In the genomic region with DNA sequence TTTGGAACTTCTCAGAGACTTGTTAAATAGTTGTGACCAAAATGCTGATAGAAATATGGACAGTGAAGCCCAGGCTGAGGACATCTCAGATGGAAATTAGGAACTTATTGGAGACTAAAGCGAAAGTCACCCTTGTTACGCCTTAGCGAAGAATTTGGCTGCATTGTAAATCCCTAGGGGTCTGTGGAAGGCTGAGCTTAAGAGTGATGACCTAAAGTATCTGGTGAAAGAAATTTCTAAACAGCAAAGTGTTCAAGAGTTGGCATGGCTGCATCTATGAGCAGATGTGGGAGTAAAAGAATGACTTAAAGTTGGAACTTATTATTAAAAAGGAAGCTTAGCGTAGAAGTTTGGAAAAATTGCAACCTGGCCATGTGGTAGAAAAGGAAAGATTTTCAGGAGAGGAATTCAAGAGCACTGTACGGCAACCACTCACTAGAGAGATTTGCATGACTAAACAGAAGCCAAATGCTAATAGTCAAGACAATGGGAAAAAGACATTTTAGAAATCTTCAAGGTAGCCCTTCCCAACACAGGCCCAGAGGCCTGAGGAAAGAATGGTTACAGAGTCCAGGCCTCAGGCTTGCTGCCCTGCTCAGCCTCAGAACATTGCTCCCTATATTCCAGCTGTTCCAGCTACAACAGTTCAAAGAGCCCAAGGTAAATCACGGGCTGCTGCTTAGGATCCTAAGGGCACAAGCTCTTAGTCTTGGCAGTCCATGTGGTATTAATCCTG, we compare ENCODE assay signal across 1 cellular context.
TF ChIP-seq lines count a peak whose summit lies in the region.

No MANE protein-coding gene starts in this region.

TF ChIP-seq in H1, 55 proteins besides CTCF, POLR2A, EP300 and RAD21 (continued from another document):
- TF ChIP-seq, protein P1, sequence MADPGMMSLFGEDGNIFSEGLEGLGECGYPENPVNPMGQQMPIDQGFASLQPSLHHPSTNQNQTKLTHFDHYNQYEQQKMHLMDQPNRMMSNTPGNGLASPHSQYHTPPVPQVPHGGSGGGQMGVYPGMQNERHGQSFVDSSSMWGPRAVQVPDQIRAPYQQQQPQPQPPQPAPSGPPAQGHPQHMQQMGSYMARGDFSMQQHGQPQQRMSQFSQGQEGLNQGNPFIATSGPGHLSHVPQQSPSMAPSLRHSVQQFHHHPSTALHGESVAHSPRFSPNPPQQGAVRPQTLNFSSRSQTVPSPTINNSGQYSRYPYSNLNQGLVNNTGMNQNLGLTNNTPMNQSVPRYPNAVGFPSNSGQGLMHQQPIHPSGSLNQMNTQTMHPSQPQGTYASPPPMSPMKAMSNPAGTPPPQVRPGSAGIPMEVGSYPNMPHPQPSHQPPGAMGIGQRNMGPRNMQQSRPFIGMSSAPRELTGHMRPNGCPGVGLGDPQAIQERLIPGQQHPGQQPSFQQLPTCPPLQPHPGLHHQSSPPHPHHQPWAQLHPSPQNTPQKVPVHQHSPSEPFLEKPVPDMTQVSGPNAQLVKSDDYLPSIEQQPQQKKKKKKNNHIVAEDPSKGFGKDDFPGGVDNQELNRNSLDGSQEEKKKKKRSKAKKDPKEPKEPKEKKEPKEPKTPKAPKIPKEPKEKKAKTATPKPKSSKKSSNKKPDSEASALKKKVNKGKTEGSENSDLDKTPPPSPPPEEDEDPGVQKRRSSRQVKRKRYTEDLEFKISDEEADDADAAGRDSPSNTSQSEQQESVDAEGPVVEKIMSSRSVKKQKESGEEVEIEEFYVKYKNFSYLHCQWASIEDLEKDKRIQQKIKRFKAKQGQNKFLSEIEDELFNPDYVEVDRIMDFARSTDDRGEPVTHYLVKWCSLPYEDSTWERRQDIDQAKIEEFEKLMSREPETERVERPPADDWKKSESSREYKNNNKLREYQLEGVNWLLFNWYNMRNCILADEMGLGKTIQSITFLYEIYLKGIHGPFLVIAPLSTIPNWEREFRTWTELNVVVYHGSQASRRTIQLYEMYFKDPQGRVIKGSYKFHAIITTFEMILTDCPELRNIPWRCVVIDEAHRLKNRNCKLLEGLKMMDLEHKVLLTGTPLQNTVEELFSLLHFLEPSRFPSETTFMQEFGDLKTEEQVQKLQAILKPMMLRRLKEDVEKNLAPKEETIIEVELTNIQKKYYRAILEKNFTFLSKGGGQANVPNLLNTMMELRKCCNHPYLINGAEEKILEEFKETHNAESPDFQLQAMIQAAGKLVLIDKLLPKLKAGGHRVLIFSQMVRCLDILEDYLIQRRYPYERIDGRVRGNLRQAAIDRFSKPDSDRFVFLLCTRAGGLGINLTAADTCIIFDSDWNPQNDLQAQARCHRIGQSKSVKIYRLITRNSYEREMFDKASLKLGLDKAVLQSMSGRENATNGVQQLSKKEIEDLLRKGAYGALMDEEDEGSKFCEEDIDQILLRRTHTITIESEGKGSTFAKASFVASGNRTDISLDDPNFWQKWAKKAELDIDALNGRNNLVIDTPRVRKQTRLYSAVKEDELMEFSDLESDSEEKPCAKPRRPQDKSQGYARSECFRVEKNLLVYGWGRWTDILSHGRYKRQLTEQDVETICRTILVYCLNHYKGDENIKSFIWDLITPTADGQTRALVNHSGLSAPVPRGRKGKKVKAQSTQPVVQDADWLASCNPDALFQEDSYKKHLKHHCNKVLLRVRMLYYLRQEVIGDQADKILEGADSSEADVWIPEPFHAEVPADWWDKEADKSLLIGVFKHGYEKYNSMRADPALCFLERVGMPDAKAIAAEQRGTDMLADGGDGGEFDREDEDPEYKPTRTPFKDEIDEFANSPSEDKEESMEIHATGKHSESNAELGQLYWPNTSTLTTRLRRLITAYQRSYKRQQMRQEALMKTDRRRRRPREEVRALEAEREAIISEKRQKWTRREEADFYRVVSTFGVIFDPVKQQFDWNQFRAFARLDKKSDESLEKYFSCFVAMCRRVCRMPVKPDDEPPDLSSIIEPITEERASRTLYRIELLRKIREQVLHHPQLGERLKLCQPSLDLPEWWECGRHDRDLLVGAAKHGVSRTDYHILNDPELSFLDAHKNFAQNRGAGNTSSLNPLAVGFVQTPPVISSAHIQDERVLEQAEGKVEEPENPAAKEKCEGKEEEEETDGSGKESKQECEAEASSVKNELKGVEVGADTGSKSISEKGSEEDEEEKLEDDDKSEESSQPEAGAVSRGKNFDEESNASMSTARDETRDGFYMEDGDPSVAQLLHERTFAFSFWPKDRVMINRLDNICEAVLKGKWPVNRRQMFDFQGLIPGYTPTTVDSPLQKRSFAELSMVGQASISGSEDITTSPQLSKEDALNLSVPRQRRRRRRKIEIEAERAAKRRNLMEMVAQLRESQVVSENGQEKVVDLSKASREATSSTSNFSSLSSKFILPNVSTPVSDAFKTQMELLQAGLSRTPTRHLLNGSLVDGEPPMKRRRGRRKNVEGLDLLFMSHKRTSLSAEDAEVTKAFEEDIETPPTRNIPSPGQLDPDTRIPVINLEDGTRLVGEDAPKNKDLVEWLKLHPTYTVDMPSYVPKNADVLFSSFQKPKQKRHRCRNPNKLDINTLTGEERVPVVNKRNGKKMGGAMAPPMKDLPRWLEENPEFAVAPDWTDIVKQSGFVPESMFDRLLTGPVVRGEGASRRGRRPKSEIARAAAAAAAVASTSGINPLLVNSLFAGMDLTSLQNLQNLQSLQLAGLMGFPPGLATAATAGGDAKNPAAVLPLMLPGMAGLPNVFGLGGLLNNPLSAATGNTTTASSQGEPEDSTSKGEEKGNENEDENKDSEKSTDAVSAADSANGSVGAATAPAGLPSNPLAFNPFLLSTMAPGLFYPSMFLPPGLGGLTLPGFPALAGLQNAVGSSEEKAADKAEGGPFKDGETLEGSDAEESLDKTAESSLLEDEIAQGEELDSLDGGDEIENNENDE (IDR thresholded peaks at IDR 0.05; ENCODE audit: insufficient replicate concordance, low read length) = no peak
- TF ChIP-seq YY1 (IDR thresholded peaks at IDR 0.05; ENCODE audit: low read depth, low read length) (no peak), SP4 (IDR thresholded peaks at IDR 0.05; ENCODE audit: low read length) (no peak), TBP (IDR thresholded peaks at IDR 0.05; ENCODE audit: low read depth, low read length) (no peak), CBX5 (IDR thresholded peaks at IDR 0.05; ENCODE audit: low read depth, low read length) (no peak), CHD1 (IDR thresholded peaks at IDR 0.05; ENCODE audit: low read depth, low read length) (no peak), BCL11A (IDR thresholded peaks at IDR 0.05; ENCODE audit: low read depth in 2 of 2, low read length in 2 of 2) (no peak), BRCA1 (IDR thresholded peaks at IDR 0.05; ENCODE audit: low read depth, low read length) (no peak), MAFK (IDR thresholded peaks at IDR 0.05; ENCODE audit: low read depth, low read length) (no peak), POU5F1 (IDR thresholded peaks at IDR 0.05; ENCODE audit: low read depth, low read length) (no peak), USF2 (IDR thresholded peaks at IDR 0.05; ENCODE audit: low read length) (no peak), SP2 (IDR thresholded peaks at IDR 0.05; ENCODE audit: low read length) (no peak), JUN (IDR thresholded peaks at IDR 0.05; ENCODE audit: low read depth, low read length) (no peak), NRF1 (IDR thresholded peaks at IDR 0.05; ENCODE audit: low read depth, low read length) (no peak), RFX5 (IDR thresholded peaks at IDR 0.05; ENCODE audit: borderline replicate concordance, low read depth, low read length) (no peak), POLR2AphosphoS5 (IDR thresholded peaks at IDR 0.05; ENCODE audit: low read depth, low read length) (no peak), SP1 (IDR thresholded peaks at IDR 0.05; ENCODE audit: low read depth, low read length) (no peak)
- TF ChIP-seq, protein P2, sequence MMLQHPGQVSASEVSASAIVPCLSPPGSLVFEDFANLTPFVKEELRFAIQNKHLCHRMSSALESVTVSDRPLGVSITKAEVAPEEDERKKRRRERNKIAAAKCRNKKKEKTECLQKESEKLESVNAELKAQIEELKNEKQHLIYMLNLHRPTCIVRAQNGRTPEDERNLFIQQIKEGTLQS (IDR thresholded peaks at IDR 0.05; ENCODE audit: insufficient read depth, low read depth, low read length) = no peak
TF ChIP-seq in H1: peak in this region for 0.
